In genomic region chr15:90563460-90563859, GRCh38 we compare ENCODE assay signal across 13 cellular contexts. TPM values are rescaled to one million over a fixed set of nuclear protein-coding genes. Genes with fewer than 3 reads are reported as not detected.
DNase-seq lines count a peak whose midpoint lies in the region; TF ChIP-seq lines count a peak whose summit lies in the region.
"Had no signal": no experiment of that assay in that cellular context is flagged by ENCODE, and none has a peak within 500 bp of the region (broad histone marks: within the 10 kb centered on the region; RNA-seq: fewer than 3 reads in every experiment).

No MANE protein-coding gene starts in this region.

- no TSS peak for BruUV-seq in MCF 10A (replicated peaks; lab: Mats Ljungman, UMichigan)

- H3K9me3 ChIP-seq in breast epithelium (no peaks in the 10 kb centered on the region), transverse colon (no peaks in the 10 kb centered on the region)

- intact Hi-C loops in breast epithelium (cut with DNase I; ENCODE audit: low total_unique reads) (no loop called here), MCF 10A (cut with micrococcal nuclease) (no loop called here), transverse colon (cut with DNase I; ENCODE audit: low total_unique reads) (no loop called here)
- intact Hi-C loops in activated T-helper 1 cell treated with anti-CD3 and anti-CD28 coated beads, Interleukin-12 subunit alpha, Interleukin-12 subunit beta, Interleukin-2, Interleukin-4 antibody, amounts not matched to agents 30 ng/mL and 10 ng/mL and 1 ng/mL, durations not matched to agents 14 hours and 24 hours and 36 hours (cut with micrococcal nuclease): loop anchor here (2.0 kb wide), 1 partner anchor 25 kb away; no protein-coding TSS in a partner anchor

- H3K4me1 ChIP-seq in breast epithelium: peaks cover 7 to 15% of the 10 kb centered on the region in 2 donors
- peaks cover 30 to 76% (median 48%) of the 10 kb centered on the region in 4 donors for H3K4me1 ChIP-seq in transverse colon

- CTCF ChIA-PET in MCF 10A (lab: Yijun Ruan, JAX): no interaction called here

- in situ Hi-C loops in transverse colon (cut with MboI; ENCODE audit: low pct_ligation_motif_present in 1 of 4, low pct_unique_long_range_greater_than_20kb in 1 of 4, low sequenced_read_pairs in 3 of 4): no loop called here

- H3K4me1 Mint-ChIP-seq in MCF 10A (ENCODE audit: insufficient read depth, unreplicated experiment) (peaks cover 33% of the 10 kb centered on the region), mesothelial cell of epicardium (peaks cover 34% of the 10 kb centered on the region)
- peaks cover 91% of the 10 kb centered on the region for H3K4me1 Mint-ChIP-seq in activated T-helper 1 cell treated with anti-CD3 and anti-CD28 coated beads, Interleukin-12 subunit alpha, Interleukin-12 subunit beta, Interleukin-2, Interleukin-4 antibody, amounts not matched to agents 30 ng/mL and 10 ng/mL and 1 ng/mL, durations not matched to agents 14 hours and 24 hours and 36 hours (ENCODE audit: low read depth)

- no peak for TF ChIP-seq POLR2A in breast epithelium (IDR thresholded peaks at IDR 0.05)
- TF ChIP-seq POLR2A in transverse colon (IDR thresholded peaks at IDR 0.05): no peak

- H3K36me3 ChIP-seq in breast epithelium: no peaks in the 10 kb centered on the region
- no peaks in the 10 kb centered on the region for H3K36me3 ChIP-seq in transverse colon

- no peaks in the 10 kb centered on the region for H3K27me3 Mint-ChIP-seq in MCF 10A (ENCODE audit: insufficient read depth, unreplicated experiment)
- no peaks in the 10 kb centered on the region for H3K27me3 Mint-ChIP-seq in activated T-helper 1 cell treated with anti-CD3 and anti-CD28 coated beads, Interleukin-12 subunit alpha, Interleukin-12 subunit beta, Interleukin-2, Interleukin-4 antibody, amounts not matched to agents 30 ng/mL and 10 ng/mL and 1 ng/mL, durations not matched to agents 14 hours and 24 hours and 36 hours (ENCODE audit: insufficient read depth)
- no peaks in the 10 kb centered on the region for H3K27me3 Mint-ChIP-seq in mesothelial cell of epicardium (ENCODE audit: low read depth)

- 73 to 87% methylated on average over 3 of the region's 3 CpGs for WGBS in transverse colon (ENCODE audit: low coverage in 1 of 2), 2 donors

- H3K27ac Mint-ChIP-seq in MCF 10A (ENCODE audit: low read depth, unreplicated experiment) (no peak overlapping the region), mesothelial cell of epicardium (peak overlapping the region; percentile 50)
- H3K27ac Mint-ChIP-seq in activated T-helper 1 cell treated with anti-CD3 and anti-CD28 coated beads, Interleukin-12 subunit alpha, Interleukin-12 subunit beta, Interleukin-2, Interleukin-4 antibody, amounts not matched to agents 30 ng/mL and 10 ng/mL and 1 ng/mL, durations not matched to agents 14 hours and 24 hours and 36 hours: peak overlapping the region; percentile 94

- H3K36me3 Mint-ChIP-seq in MCF 10A (ENCODE audit: insufficient read depth, unreplicated experiment) (peaks cover 10% of the 10 kb centered on the region), mesothelial cell of epicardium (peaks cover 28% of the 10 kb centered on the region)
- H3K36me3 Mint-ChIP-seq in activated T-helper 1 cell treated with anti-CD3 and anti-CD28 coated beads, Interleukin-12 subunit alpha, Interleukin-12 subunit beta, Interleukin-2, Interleukin-4 antibody, amounts not matched to agents 30 ng/mL and 10 ng/mL and 1 ng/mL, durations not matched to agents 14 hours and 24 hours and 36 hours (ENCODE audit: low read depth): peaks cover 28% of the 10 kb centered on the region

- H3K4me3 Mint-ChIP-seq in MCF 10A (ENCODE audit: unreplicated experiment) (no peak overlapping the region), mesothelial cell of epicardium (no peak overlapping the region)
- H3K4me3 Mint-ChIP-seq in activated T-helper 1 cell treated with anti-CD3 and anti-CD28 coated beads, Interleukin-12 subunit alpha, Interleukin-12 subunit beta, Interleukin-2, Interleukin-4 antibody, amounts not matched to agents 30 ng/mL and 10 ng/mL and 1 ng/mL, durations not matched to agents 14 hours and 24 hours and 36 hours: peak overlapping the region; percentile 74

- H3K9me3 Mint-ChIP-seq in MCF 10A (ENCODE audit: unreplicated experiment) (no peaks in the 10 kb centered on the region), mesothelial cell of epicardium (peaks cover 13% of the 10 kb centered on the region)
- no peaks in the 10 kb centered on the region for H3K9me3 Mint-ChIP-seq in activated T-helper 1 cell treated with anti-CD3 and anti-CD28 coated beads, Interleukin-12 subunit alpha, Interleukin-12 subunit beta, Interleukin-2, Interleukin-4 antibody, amounts not matched to agents 30 ng/mL and 10 ng/mL and 1 ng/mL, durations not matched to agents 14 hours and 24 hours and 36 hours

- POLR2A ChIA-PET in MCF 10A (lab: Yijun Ruan, JAX): interaction anchor here (0.5 kb wide), 1 partner anchor 51 kb away, joined by 3 read pairs; no protein-coding TSS in a partner anchor

- no peaks in the 10 kb centered on the region for H3K27me3 ChIP-seq in breast epithelium
- H3K27me3 ChIP-seq in transverse colon: no peaks in the 10 kb centered on the region

- no peak overlapping the region for H3K4me3 ChIP-seq in breast epithelium
- no peak overlapping the region for H3K4me3 ChIP-seq in transverse colon

- peak overlapping the region; percentile 33 to 74 for H3K27ac ChIP-seq in breast epithelium
- H3K27ac ChIP-seq in transverse colon: peak overlapping the region; percentile 40 to 87 (median 82)

- TF ChIP-seq EP300 in transverse colon (IDR thresholded peaks at IDR 0.05; ENCODE audit: low read depth): no peak

- DNase-seq in breast epithelium (ENCODE audit: low spot score in 2 of 2): no peak
- DNase-seq in MCF 10A (ENCODE audit: unreplicated experiment): no peak
- no peak for DNase-seq in activated T-helper 1 cell treated with anti-CD3 and anti-CD28 coated beads, Interleukin-12 subunit alpha, Interleukin-12 subunit beta, Interleukin-2, Interleukin-4 antibody, amounts not matched to agents 30 ng/mL and 10 ng/mL and 1 ng/mL, durations not matched to agents 14 hours and 24 hours and 36 hours (ENCODE audit: low spot score)
- no peak for DNase-seq in mesothelial cell of epicardium (ENCODE audit: low spot score in 2 of 2, unreplicated experiment in 2 of 2)
- DNase-seq in transverse colon: no peak
- DNase-seq in COLO668 (lab: John Stamatoyannopoulos, UW; ENCODE audit: unreplicated experiment): no peak
- DNase-seq in cerebellar cortex (ENCODE audit: low spot score): no peak
- no peak for DNase-seq in NCI-H2081 treated with DMSO at 0.1 percent for 48 hours (lab: John Stamatoyannopoulos, UW)
- DNase-seq: activated CD4-positive, CD25-positive, alpha-beta regulatory T cell treated with anti-CD3 and anti-CD28 coated beads, Interleukin-2, amount 50 U/mL, for 72 hours; cortex of kidney; HCEC 1CT; NCI-H146; stimulated activated CD4-positive, alpha-beta T cell treated with anti-CD3 and anti-CD28 coated beads, Interleukin-12 subunit alpha, Interleukin-12 subunit beta, amount 100 ng/mL, for 4 hours had no signal

- no peak for TF ChIP-seq CTCF in breast epithelium (IDR thresholded peaks at IDR 0.05)
- no peak for TF ChIP-seq CTCF in MCF 10A (IDR thresholded peaks at IDR 0.05; ENCODE audit: unreplicated experiment)
- no peak for TF ChIP-seq CTCF in mesothelial cell of epicardium (IDR thresholded peaks at IDR 0.05; ENCODE audit: unreplicated experiment)
- no peak for TF ChIP-seq CTCF in transverse colon (IDR thresholded peaks at IDR 0.05)

RNA-seq across cellular contexts. Expression of gene CRTC3, which starts 33.7 kb away (rescaled TPM):
- total RNA-seq in breast epithelium: 10 to 100 TPM; 29.4 to 40.6 (median 36.2) TPM
- total RNA-seq in MCF 10A (2022): 22.6 and 25.9 TPM in 2 replicates
- 54.0 and 61.2 TPM in 2 replicates for total RNA-seq in activated T-helper 1 cell treated with anti-CD3 and anti-CD28 coated beads, Interleukin-12 subunit alpha, Interleukin-12 subunit beta, Interleukin-2, Interleukin-4 antibody, amounts not matched to agents 30 ng/mL and 10 ng/mL and 1 ng/mL, durations not matched to agents 14 hours and 24 hours and 36 hours
- total RNA-seq in mesothelial cell of epicardium: 52.9 to 57.1 TPM (median 56.6 TPM) in 3 replicates
- total RNA-seq in transverse colon: 10 to 100 TPM; 23.0 to 35.9 (median 24.1) TPM
